27 cellular contexts compared by ENCODE assay signal in genomic region chr7:1104514-1105179, GRCh38. TPM values are rescaled to one million over a fixed set of nuclear protein-coding genes. Genes with fewer than 3 reads are reported as not detected.
DNase-seq lines count a peak whose midpoint lies in the region; ATAC-seq and TF ChIP-seq lines count a peak whose summit lies in the region.
"Had no signal": no experiment of that assay in that cellular context is flagged by ENCODE, and none has a peak within 500 bp of the region (broad histone marks: within the 10 kb centered on the region; RNA-seq: fewer than 3 reads in every experiment).

No MANE protein-coding gene starts in this region.

- H3K4me3 ChIP-seq in stomach, result no peak overlapping the region
- H3K4me3 ChIP-seq: adrenal gland, heart right ventricle, smooth muscle cell, tibial nerve had no signal

- peaks cover 35 to 69% (median 48%) of the 10 kb centered on the region in 4 donors for H3K4me1 ChIP-seq in stomach
- H3K4me1 ChIP-seq: adrenal gland, Caco-2, tibial nerve had no signal

- H3K9me3 Mint-ChIP-seq in activated CD4-positive, alpha-beta T cell treated with anti-CD3 and anti-CD28 coated beads, Interleukin-2, amount 10 ng/mL, durations not matched to agents 24 days and 14 days, result no peaks in the 10 kb centered on the region
- H3K9me3 Mint-ChIP-seq in memory B cell, result no peaks in the 10 kb centered on the region
- no peaks in the 10 kb centered on the region for H3K9me3 Mint-ChIP-seq in stimulated activated naive B cell treated with anti-CD40 and anti-IgM and Interleukin-4, amounts not matched to agents 10 μg/mL and 1 μg/mL and 100 μg/mL, for 72 hours
- H3K9me3 Mint-ChIP-seq: activated CD4-positive, alpha-beta memory T cell treated with anti-CD3 and anti-CD28 coated beads, Interleukin-2, amount 10 ng/mL, durations not matched to agents 7 days and 5 days; dendritic cell treated with granulocyte-macrophage colony-stimulating factor and Interleukin-4, amounts not matched to agents 40 ng/mL and 50 ng/mL, for 4 days; H9; stimulated activated naive CD8-positive, alpha-beta T cell treated with anti-CD3 and anti-CD28 coated beads, Interleukin-15, amount 100 ng/mL, for 72 hours had no signal

- no peak for TF ChIP-seq POLR2A in stomach (IDR thresholded peaks at IDR 0.05)

- ATAC-seq in T-helper 17 cell (no peak), memory B cell (ENCODE audit: low read depth) (no peak), GM21723 (IDR thresholded peaks at IDR 0.05; ENCODE audit: unreplicated experiment) (no peak)
- no peak for ATAC-seq in stimulated activated naive B cell treated with anti-CD40 and anti-IgM and Interleukin-4, amounts not matched to agents 10 μg/mL and 1 μg/mL and 100 μg/mL, for 72 hours (replicated peaks)
- ATAC-seq: left lobe of liver, SK-N-SH treated with all-trans-retinoic acid at 6 μM for 48 hours had no signal

- no peaks in the 10 kb centered on the region for H3K27me3 ChIP-seq in stomach
- H3K27me3 ChIP-seq: adrenal gland, heart right ventricle, tibial nerve had no signal

- DNase-seq in activated CD4-positive, alpha-beta T cell treated with anti-CD3 and anti-CD28 coated beads, Interleukin-2, amount 10 ng/mL, durations not matched to agents 24 days and 14 days, result no peak
- DNase-seq in activated CD4-positive, alpha-beta T cell treated with anti-CD3 and anti-CD28 coated beads, Interleukin-2, amount 50 U/mL, for 1 hour, result no peak
- no peak for DNase-seq in T-helper 17 cell
- DNase-seq in memory B cell (ENCODE audit: low spot score in 2 of 2), result no peak
- no peak for DNase-seq in stomach
- no peak for DNase-seq in stimulated activated naive B cell treated with anti-CD40 and anti-IgM and Interleukin-4, amounts not matched to agents 10 μg/mL and 1 μg/mL and 100 μg/mL, for 72 hours
- DNase-seq in kidney tubule cell (ENCODE audit: low spot score), result no peak
- DNase-seq: 8988T; activated CD4-positive, alpha-beta memory T cell treated with anti-CD3 and anti-CD28 coated beads, Interleukin-2, amount 10 ng/mL, durations not matched to agents 7 days and 5 days; activated CD4-positive, CD25-positive, alpha-beta regulatory T cell; activated gamma-delta T cell; adrenal gland; AML-193; Caco-2; H9; heart right ventricle; NCI-H1436; NCI-H524; stimulated activated CD4-positive, alpha-beta T cell treated with anti-CD3 and anti-CD28 coated beads, Interleukin-4, amount 100 ng/mL, for 1 hour; stimulated activated naive CD8-positive, alpha-beta T cell treated with anti-CD3 and anti-CD28 coated beads, Interleukin-15, amount 100 ng/mL, for 72 hours had no signal

- TF ChIP-seq CTCF in stomach (IDR thresholded peaks at IDR 0.05), result no peak

- no peak for TF ChIP-seq EP300 in stomach (IDR thresholded peaks at IDR 0.05)

- peaks cover 18% of the 10 kb centered on the region for H3K4me1 Mint-ChIP-seq in activated CD4-positive, alpha-beta T cell treated with anti-CD3 and anti-CD28 coated beads, Interleukin-2, amount 10 ng/mL, durations not matched to agents 24 days and 14 days
- H3K4me1 Mint-ChIP-seq in T-helper 17 cell (peaks cover 19% of the 10 kb centered on the region), memory B cell (peaks cover 27% of the 10 kb centered on the region)
- peaks cover 24 to 26% of the 10 kb centered on the region in 2 donors for H3K4me1 Mint-ChIP-seq in stimulated activated naive B cell treated with anti-CD40 and anti-IgM and Interleukin-4, amounts not matched to agents 10 μg/mL and 1 μg/mL and 100 μg/mL, for 72 hours
- H3K4me1 Mint-ChIP-seq: H9 had no signal

- H3K27ac Mint-ChIP-seq in activated CD4-positive, alpha-beta T cell treated with anti-CD3 and anti-CD28 coated beads, Interleukin-2, amount 10 ng/mL, durations not matched to agents 24 days and 14 days, result peak overlapping the region; percentile 66
- H3K27ac Mint-ChIP-seq in T-helper 17 cell (peak overlapping the region; percentile 21), memory B cell (no peak overlapping the region)
- H3K27ac Mint-ChIP-seq in stimulated activated naive B cell treated with anti-CD40 and anti-IgM and Interleukin-4, amounts not matched to agents 10 μg/mL and 1 μg/mL and 100 μg/mL, for 72 hours, result no peak overlapping the region
- H3K27ac Mint-ChIP-seq: activated CD4-positive, alpha-beta memory T cell treated with anti-CD3 and anti-CD28 coated beads, Interleukin-2, amount 10 ng/mL, durations not matched to agents 7 days and 5 days; dendritic cell treated with granulocyte-macrophage colony-stimulating factor and Interleukin-4, amounts not matched to agents 40 ng/mL and 50 ng/mL, for 4 days had no signal

- H3K27ac ChIP-seq in stomach, result peak overlapping the region in 3 of 5 donors; percentile 75 to 79 (median 78)
- H3K27ac ChIP-seq: adrenal gland, tibial nerve had no signal

- no peaks in the 10 kb centered on the region for H3K9me3 ChIP-seq in T-helper 17 cell (ENCODE audit: control insufficient read depth, low read length, poor library complexity, severe bottlenecking)
- no peaks in the 10 kb centered on the region for H3K9me3 ChIP-seq in stomach
- H3K9me3 ChIP-seq: adrenal gland, Caco-2, heart right ventricle, tibial nerve had no signal

- H3K4me3 Mint-ChIP-seq in activated CD4-positive, alpha-beta T cell treated with anti-CD3 and anti-CD28 coated beads, Interleukin-2, amount 10 ng/mL, durations not matched to agents 24 days and 14 days, result no peak overlapping the region
- H3K4me3 Mint-ChIP-seq in T-helper 17 cell, result no peak overlapping the region
- H3K4me3 Mint-ChIP-seq in memory B cell, result peak overlapping the region; percentile 61
- H3K4me3 Mint-ChIP-seq in stimulated activated naive B cell treated with anti-CD40 and anti-IgM and Interleukin-4, amounts not matched to agents 10 μg/mL and 1 μg/mL and 100 μg/mL, for 72 hours, result no peak overlapping the region
- H3K4me3 Mint-ChIP-seq: activated CD4-positive, alpha-beta memory T cell treated with anti-CD3 and anti-CD28 coated beads, Interleukin-2, amount 10 ng/mL, durations not matched to agents 7 days and 5 days; dendritic cell treated with granulocyte-macrophage colony-stimulating factor and Interleukin-4, amounts not matched to agents 40 ng/mL and 50 ng/mL, for 4 days; H9 had no signal

- intact Hi-C loops in activated CD4-positive, alpha-beta T cell treated with anti-CD3 and anti-CD28 coated beads, Interleukin-2, amount 10 ng/mL, durations not matched to agents 24 days and 14 days (cut with micrococcal nuclease), result no loop called here
- intact Hi-C loops in stomach (cut with DNase I; ENCODE audit: low total_unique reads), result no loop called here

- WGBS in stomach, 5 donors, result 84 to 87% (median 85%) methylated on average over 13 of the region's 13 CpGs

- no peaks in the 10 kb centered on the region for H3K36me3 ChIP-seq in stomach
- H3K36me3 ChIP-seq: adrenal gland, heart right ventricle had no signal

- no peaks in the 10 kb centered on the region for H3K27me3 Mint-ChIP-seq in activated CD4-positive, alpha-beta T cell treated with anti-CD3 and anti-CD28 coated beads, Interleukin-2, amount 10 ng/mL, durations not matched to agents 24 days and 14 days
- no peaks in the 10 kb centered on the region for H3K27me3 Mint-ChIP-seq in T-helper 17 cell
- H3K27me3 Mint-ChIP-seq in memory B cell, result peaks cover 5% of the 10 kb centered on the region
- peaks cover 0 to 5% of the 10 kb centered on the region in 2 donors for H3K27me3 Mint-ChIP-seq in stimulated activated naive B cell treated with anti-CD40 and anti-IgM and Interleukin-4, amounts not matched to agents 10 μg/mL and 1 μg/mL and 100 μg/mL, for 72 hours
- H3K27me3 Mint-ChIP-seq: activated CD4-positive, alpha-beta memory T cell treated with anti-CD3 and anti-CD28 coated beads, Interleukin-2, amount 10 ng/mL, durations not matched to agents 7 days and 5 days; stimulated activated naive CD8-positive, alpha-beta T cell treated with anti-CD3 and anti-CD28 coated beads, Interleukin-15, amount 100 ng/mL, for 72 hours had no signal

- no peaks in the 10 kb centered on the region for H3K36me3 Mint-ChIP-seq in activated CD4-positive, alpha-beta T cell treated with anti-CD3 and anti-CD28 coated beads, Interleukin-2, amount 10 ng/mL, durations not matched to agents 24 days and 14 days (ENCODE audit: low read depth)
- H3K36me3 Mint-ChIP-seq in T-helper 17 cell (ENCODE audit: low read depth), result no peaks in the 10 kb centered on the region
- peaks cover 2% of the 10 kb centered on the region for H3K36me3 Mint-ChIP-seq in memory B cell
- peaks cover 10 to 31% of the 10 kb centered on the region in 2 donors for H3K36me3 Mint-ChIP-seq in stimulated activated naive B cell treated with anti-CD40 and anti-IgM and Interleukin-4, amounts not matched to agents 10 μg/mL and 1 μg/mL and 100 μg/mL, for 72 hours

RNA-seq across cellular contexts. Expression of gene GPER1, which starts 16.7 kb away (rescaled TPM):
- total RNA-seq in activated CD4-positive, alpha-beta T cell treated with anti-CD3 and anti-CD28 coated beads, Interleukin-2, amount 10 ng/mL, durations not matched to agents 24 days and 14 days, result 0.09 TPM in 1 of 2 replicates, not detected in the other
- total RNA-seq in T-helper 17 cell, result under 1 TPM in 1 of 2 donors, not detected in 1; 0.25 TPM
- 10 to 100 TPM in 2 of 5 donors, 1 to 10 TPM in 1, under 1 TPM in 1, not detected in 1; 0.58 to 18.3 (median 9.7) TPM for total RNA-seq in stomach
- polyA plus RNA-seq in stomach, result 10 to 100 TPM; 21.9 to 31.2 (median 26.0) TPM
- total RNA-seq: H9 had no signal
- polyA plus RNA-seq: neural cell had no signal

RNA-seq across cellular contexts. Expression of gene ZFAND2A, which starts 55.3 kb away (rescaled TPM):
- total RNA-seq in activated CD4-positive, alpha-beta T cell treated with anti-CD3 and anti-CD28 coated beads, Interleukin-2, amount 10 ng/mL, durations not matched to agents 24 days and 14 days, result 19.9 and 24.2 TPM in 2 replicates
- total RNA-seq in T-helper 17 cell (10 to 100 TPM; 73.6 to 87.8 TPM), stomach (10 to 100 TPM in 4 of 5 donors, under 1 TPM in 1; 0.89 to 44.9 (median 20.2) TPM)
- 10 to 100 TPM; 37.4 to 93.6 (median 53.1) TPM for polyA plus RNA-seq in stomach

Comparison
In these comparisons a context has a peak if more than half of its experiments do, and no peak if none do; other contexts are left out.
1. H3K27ac Mint-ChIP-seq: peak in activated CD4-positive, alpha-beta T cell treated with anti-CD3 and anti-CD28 coated beads, Interleukin-2, amount 10 ng/mL, durations not matched to agents 24 days and 14 days (single experiment) and T-helper 17 cell (single experiment); none in memory B cell (single experiment) and stimulated activated naive B cell treated with anti-CD40 and anti-IgM and Interleukin-4, amounts not matched to agents 10 μg/mL and 1 μg/mL and 100 μg/mL, for 72 hours (single experiment).